1 cellular context compared by ENCODE assay signal in genomic region chr6:31976065-31976464, GRCh38. TPM values are rescaled to one million over a fixed set of nuclear protein-coding genes. Genes with fewer than 3 reads are reported as not detected.
"Had no signal": no experiment of that assay in that cellular context is flagged by ENCODE, and none has a peak within 500 bp of the region (broad histone marks: within the 10 kb centered on the region; RNA-seq: fewer than 3 reads in every experiment).

No MANE protein-coding gene starts in this region.

RNA-seq across cellular contexts. Expression of gene CFB, which starts 30.2 kb away (rescaled TPM):
- total RNA-seq: T-helper 2 cell treated with Interferon-gamma antibody and Interleukin-4, amounts not matched to agents 100 ng/mL and 5 ng/mL, for 36 hours had no signal
